In genomic region chr17:69643686-69644085, GRCh38 we compare ENCODE assay signal across 25 cellular contexts.
"Had no signal": no experiment of that assay in that cellular context is flagged by ENCODE, and none has a peak within 500 bp of the region (broad histone marks: within the 10 kb centered on the region; RNA-seq: fewer than 3 reads in every experiment).

No MANE protein-coding gene starts in this region.

- H3K4me3 Mint-ChIP-seq: activated CD4-positive, alpha-beta T cell treated with anti-CD3 and anti-CD28 coated beads, Interleukin-2, amount 10 ng/mL, durations not matched to agents 24 days and 14 days; activated CD8-positive, alpha-beta memory T cell treated with anti-CD3 and anti-CD28 coated beads, Interleukin-2, amount 10 ng/mL, durations not matched to agents 7 days and 5 days; activated CD8-positive, alpha-beta T cell treated with anti-CD3 and anti-CD28 coated beads for 36 hours; activated naive CD8-positive, alpha-beta T cell treated with anti-CD3 and anti-CD28 coated beads, Interleukin-2, amount 50 U/mL, for 24 hours; memory B cell; nephron progenitor cell; stimulated activated memory B cell treated with anti-CD40 and anti-IgM and Interleukin-4, amounts not matched to agents 10 μg/mL and 1 μg/mL and 100 μg/mL, for 72 hours had no signal

- H3K27ac ChIP-seq: body of pancreas, heart right ventricle, parathyroid adenoma, stomach, transverse colon had no signal

- H3K4me1 Mint-ChIP-seq: activated CD4-positive, alpha-beta T cell treated with anti-CD3 and anti-CD28 coated beads, Interleukin-2, amount 10 ng/mL, durations not matched to agents 24 days and 14 days; activated CD8-positive, alpha-beta memory T cell treated with anti-CD3 and anti-CD28 coated beads, Interleukin-2, amount 10 ng/mL, durations not matched to agents 7 days and 5 days; activated naive CD8-positive, alpha-beta T cell treated with anti-CD3 and anti-CD28 coated beads, Interleukin-2, amount 50 U/mL, for 24 hours; memory B cell; nephron progenitor cell; stimulated activated memory B cell treated with anti-CD40 and anti-IgM and Interleukin-4, amounts not matched to agents 10 μg/mL and 1 μg/mL and 100 μg/mL, for 72 hours had no signal

- H3K27me3 Mint-ChIP-seq: activated CD4-positive, alpha-beta T cell treated with anti-CD3 and anti-CD28 coated beads, Interleukin-2, amount 10 ng/mL, durations not matched to agents 24 days and 14 days; activated CD8-positive, alpha-beta T cell treated with anti-CD3 and anti-CD28 coated beads for 36 hours; activated naive CD8-positive, alpha-beta T cell treated with anti-CD3 and anti-CD28 coated beads, Interleukin-2, amount 50 U/mL, for 24 hours; memory B cell; stimulated activated memory B cell treated with anti-CD40 and anti-IgM and Interleukin-4, amounts not matched to agents 10 μg/mL and 1 μg/mL and 100 μg/mL, for 72 hours had no signal

- H3K4me1 ChIP-seq: body of pancreas, parathyroid adenoma, stomach, transverse colon had no signal

- H3K36me3 Mint-ChIP-seq: activated CD8-positive, alpha-beta memory T cell treated with anti-CD3 and anti-CD28 coated beads, Interleukin-2, amount 10 ng/mL, durations not matched to agents 7 days and 5 days; memory B cell; stimulated activated memory B cell treated with anti-CD40 and anti-IgM and Interleukin-4, amounts not matched to agents 10 μg/mL and 1 μg/mL and 100 μg/mL, for 72 hours had no signal

- ATAC-seq: activated CD8-positive, alpha-beta memory T cell treated with anti-CD3 and anti-CD28 coated beads, Interleukin-2, amount 10 ng/mL, durations not matched to agents 7 days and 5 days; activated CD8-positive, alpha-beta T cell treated with anti-CD3 and anti-CD28 coated beads for 36 hours; activated naive CD8-positive, alpha-beta T cell treated with anti-CD3 and anti-CD28 coated beads, Interleukin-2, amount 50 U/mL, for 24 hours; body of pancreas; sciatic nerve; stimulated activated memory B cell treated with anti-CD40 and anti-IgM and Interleukin-4, amounts not matched to agents 10 μg/mL and 1 μg/mL and 100 μg/mL, for 72 hours had no signal

- DNase-seq: activated CD4-positive, alpha-beta T cell treated with anti-CD3 and anti-CD28 coated beads, Interleukin-2, amount 10 ng/mL, durations not matched to agents 24 days and 14 days; activated CD8-positive, alpha-beta memory T cell treated with anti-CD3 and anti-CD28 coated beads, Interleukin-2, amount 10 ng/mL, durations not matched to agents 7 days and 5 days; activated CD8-positive, alpha-beta T cell treated with anti-CD3 and anti-CD28 coated beads for 36 hours; activated gamma-delta T cell; activated naive CD4-positive, alpha-beta T cell treated with anti-CD3 and anti-CD28 coated beads, Interleukin-2, amount 50 U/mL, for 16 hours; activated naive CD8-positive, alpha-beta T cell treated with anti-CD3 and anti-CD28 coated beads, Interleukin-2, amount 50 U/mL, for 24 hours; activated T-cell treated with anti-CD3 and anti-CD28 coated beads for 4 hours; anterior cingulate cortex; body of pancreas; caudate nucleus; dermis blood vessel endothelial cell; effector CD8-positive, alpha-beta T cell; erythroblast; islet precursor cell; left cardiac atrium; nephron progenitor cell; stimulated activated CD4-positive, alpha-beta T cell treated with anti-CD3 and anti-CD28 coated beads, Interleukin-15, amount 100 ng/mL, for 24 hours; stomach; transverse colon had no signal

- H3K4me3 ChIP-seq: body of pancreas, heart right ventricle, smooth muscle cell, stomach, transverse colon had no signal

- H3K9me3 ChIP-seq: body of pancreas, heart right ventricle, stomach, transverse colon had no signal

- H3K36me3 ChIP-seq: heart right ventricle, stomach, transverse colon had no signal

- H3K27me3 ChIP-seq: body of pancreas, heart right ventricle, stomach, transverse colon had no signal

- H3K9me3 Mint-ChIP-seq: activated CD4-positive, alpha-beta T cell treated with anti-CD3 and anti-CD28 coated beads, Interleukin-2, amount 10 ng/mL, durations not matched to agents 24 days and 14 days; activated CD8-positive, alpha-beta T cell treated with anti-CD3 and anti-CD28 coated beads for 36 hours; nephron progenitor cell; stimulated activated memory B cell treated with anti-CD40 and anti-IgM and Interleukin-4, amounts not matched to agents 10 μg/mL and 1 μg/mL and 100 μg/mL, for 72 hours had no signal

- H3K4me2 ChIP-seq: smooth muscle cell had no signal

- H3K27ac Mint-ChIP-seq: activated CD4-positive, alpha-beta T cell treated with anti-CD3 and anti-CD28 coated beads, Interleukin-2, amount 10 ng/mL, durations not matched to agents 24 days and 14 days; activated CD8-positive, alpha-beta memory T cell treated with anti-CD3 and anti-CD28 coated beads, Interleukin-2, amount 10 ng/mL, durations not matched to agents 7 days and 5 days; activated CD8-positive, alpha-beta T cell treated with anti-CD3 and anti-CD28 coated beads for 36 hours; activated naive CD8-positive, alpha-beta T cell treated with anti-CD3 and anti-CD28 coated beads, Interleukin-2, amount 50 U/mL, for 24 hours; memory B cell; nephron progenitor cell; stimulated activated memory B cell treated with anti-CD40 and anti-IgM and Interleukin-4, amounts not matched to agents 10 μg/mL and 1 μg/mL and 100 μg/mL, for 72 hours had no signal
